ENCODE assay signal across 16 cellular contexts in the genomic region with DNA sequence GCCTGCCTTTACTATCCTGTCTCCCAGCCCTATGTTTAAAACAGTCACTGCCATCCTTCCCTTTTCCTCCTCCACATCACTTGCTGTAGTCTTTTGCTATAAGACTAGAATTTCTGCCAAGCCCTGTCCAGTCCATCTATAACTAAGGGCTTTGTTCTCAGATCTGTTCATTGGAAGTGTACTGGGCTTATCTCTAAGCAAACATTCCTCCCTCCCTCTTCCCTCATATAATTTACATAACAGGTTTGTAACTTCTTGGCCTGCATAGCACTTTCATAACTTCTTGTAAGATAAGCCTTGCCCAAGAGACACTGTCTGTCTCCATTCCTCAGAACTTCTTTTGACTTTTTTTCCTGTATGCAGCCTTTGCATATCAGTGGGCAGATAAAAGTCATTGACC. TPM values are rescaled to one million over a fixed set of nuclear protein-coding genes. Genes with fewer than 3 reads are reported as not detected.
DNase-seq lines count a peak whose midpoint lies in the region; ATAC-seq, FAIRE-seq and TF ChIP-seq lines count a peak whose summit lies in the region.
"Had no signal": no experiment of that assay in that cellular context is flagged by ENCODE, and none has a peak within 500 bp of the region (broad histone marks: within the 10 kb centered on the region; RNA-seq: fewer than 3 reads in every experiment).

No MANE protein-coding gene starts in this region.

- peaks cover 2% of the 10 kb centered on the region for H3K27me3 ChIP-seq in astrocyte (ENCODE audit: insufficient read depth, low read length)
- no peaks in the 10 kb centered on the region for H3K27me3 ChIP-seq in right cardiac atrium (ENCODE audit: control insufficient read depth, insufficient read depth)
- H3K27me3 ChIP-seq: breast epithelium had no signal

- ATAC-seq in right cardiac atrium, result peak; percentile 90 to 93
- ATAC-seq: psoas muscle, SK-N-SH treated with all-trans-retinoic acid at 6 μM for 48 hours had no signal

- no peak overlapping the region for H3K4me2 ChIP-seq in astrocyte (ENCODE audit: low read length)

- H3K27me3 Mint-ChIP-seq in Calu3 (ENCODE audit: unreplicated experiment), result no peaks in the 10 kb centered on the region
- H3K27me3 Mint-ChIP-seq in astrocyte (ENCODE audit: low read depth, unreplicated experiment), result no peaks in the 10 kb centered on the region
- H3K27me3 Mint-ChIP-seq in progenitor cell of endocrine pancreas, result no peaks in the 10 kb centered on the region
- peaks cover 1% of the 10 kb centered on the region for H3K27me3 Mint-ChIP-seq in endothelial cell (ENCODE audit: unreplicated experiment)

- CTCF ChIA-PET in Calu3 (lab: Charles Lee), result no interaction called here

- TF ChIP-seq CTCF in Calu3 (IDR thresholded peaks at IDR 0.05; ENCODE audit: unreplicated experiment) (no peak), astrocyte (IDR thresholded peaks at IDR 0.05; ENCODE audit: insufficient read depth, low read depth, low read length) (no peak), progenitor cell of endocrine pancreas (IDR thresholded peaks at IDR 0.05; ENCODE audit: unreplicated experiment) (no peak), endothelial cell (IDR thresholded peaks at IDR 0.05; ENCODE audit: unreplicated experiment) (no peak)

- H3K27ac Mint-ChIP-seq in Calu3 (ENCODE audit: unreplicated experiment), result peak overlapping the region; percentile 72
- no peak overlapping the region for H3K27ac Mint-ChIP-seq in astrocyte (ENCODE audit: unreplicated experiment)
- peak overlapping the region; percentile 84 for H3K27ac Mint-ChIP-seq in progenitor cell of endocrine pancreas
- H3K27ac Mint-ChIP-seq in endothelial cell (ENCODE audit: unreplicated experiment), result no peak overlapping the region
- H3K27ac Mint-ChIP-seq: immature natural killer cell had no signal

- FAIRE-seq in astrocyte (lab: Jason Lieb, UNC), result no peak

- H3K4me3 ChIP-seq in astrocyte (ENCODE audit: insufficient read depth, low read depth, low read length), result no peak overlapping the region
- no peak overlapping the region for H3K4me3 ChIP-seq in right cardiac atrium (ENCODE audit: low read length)
- H3K4me3 ChIP-seq: breast epithelium, psoas muscle had no signal

- H3K4me3 Mint-ChIP-seq in Calu3 (ENCODE audit: low read depth, unreplicated experiment) (peak overlapping the region; percentile 7), astrocyte (ENCODE audit: unreplicated experiment) (no peak overlapping the region), progenitor cell of endocrine pancreas (ENCODE audit: low read depth) (no peak overlapping the region), endothelial cell (ENCODE audit: unreplicated experiment) (no peak overlapping the region)
- H3K4me3 Mint-ChIP-seq: immature natural killer cell had no signal

- no TSS peak for BruUV-seq in Calu3 (replicated peaks; lab: Mats Ljungman, UMichigan)

- H3K36me3 Mint-ChIP-seq in Calu3 (ENCODE audit: insufficient read depth, unreplicated experiment) (peaks cover 15% of the 10 kb centered on the region), astrocyte (ENCODE audit: low read depth, unreplicated experiment) (no peaks in the 10 kb centered on the region), progenitor cell of endocrine pancreas (ENCODE audit: insufficient read depth) (peaks cover 2% of the 10 kb centered on the region), endothelial cell (ENCODE audit: low read depth, unreplicated experiment) (peaks cover 5% of the 10 kb centered on the region)

- H3K9me3 ChIP-seq in astrocyte (ENCODE audit: insufficient read depth, low read depth, low read length), result peaks cover 6% of the 10 kb centered on the region
- H3K9me3 ChIP-seq in right cardiac atrium (ENCODE audit: control insufficient read depth, low read length), result no peaks in the 10 kb centered on the region

- H3K9ac ChIP-seq in astrocyte (ENCODE audit: low read length), result no peak overlapping the region

- peaks cover 63% of the 10 kb centered on the region for H3K4me1 Mint-ChIP-seq in Calu3 (ENCODE audit: low read depth, unreplicated experiment)
- no peaks in the 10 kb centered on the region for H3K4me1 Mint-ChIP-seq in astrocyte (ENCODE audit: low read depth, unreplicated experiment)
- H3K4me1 Mint-ChIP-seq in progenitor cell of endocrine pancreas (ENCODE audit: low read depth), result peaks cover 13% of the 10 kb centered on the region
- no peaks in the 10 kb centered on the region for H3K4me1 Mint-ChIP-seq in endothelial cell (ENCODE audit: unreplicated experiment)
- H3K4me1 Mint-ChIP-seq: immature natural killer cell had no signal

- no peak overlapping the region for H3K27ac ChIP-seq in astrocyte (ENCODE audit: low read depth, low read length)
- peak overlapping the region; percentile 14 for H3K27ac ChIP-seq in right cardiac atrium (ENCODE audit: low read length)
- H3K27ac ChIP-seq: psoas muscle had no signal

- DNase-seq in Calu3 (peak; percentile 45), astrocyte (ENCODE audit: low read depth) (peak; percentile 71), right cardiac atrium (no peak), progenitor cell of endocrine pancreas (ENCODE audit: low spot score, unreplicated experiment) (no peak), NCI-H748 treated with DMSO at 0.1 percent for 48 hours (lab: John Stamatoyannopoulos, UW) (no peak), endothelial cell (ENCODE audit: low spot score) (no peak), SW 1271 (lab: John Stamatoyannopoulos, UW) (no peak)
- no peak for DNase-seq in stimulated activated CD4-positive, alpha-beta T cell treated with anti-CD3 and anti-CD28 coated beads, Interleukin-2, amount 100 ng/mL, for 48 hours
- DNase-seq: effector memory CD4-positive, alpha-beta T cell; immature natural killer cell; KG1; NCI-H1436 treated with DMSO at 0.1 percent for 48 hours; NCI-H446 treated with DMSO at 0.1 percent for 48 hours; psoas muscle had no signal

- intact Hi-C loops in Calu3 (cut with micrococcal nuclease; ENCODE audit: unreplicated experiment), result loop anchor here (2.0 kb wide), 1 partner anchor 40 kb away; no protein-coding TSS in a partner anchor
- intact Hi-C loops in right cardiac atrium (cut with DNase I), result no loop called here

- H3K9me3 Mint-ChIP-seq in Calu3 (ENCODE audit: low read depth, unreplicated experiment), result peaks cover 10% of the 10 kb centered on the region
- peaks cover 8% of the 10 kb centered on the region for H3K9me3 Mint-ChIP-seq in astrocyte (ENCODE audit: unreplicated experiment)
- peaks cover 17% of the 10 kb centered on the region for H3K9me3 Mint-ChIP-seq in progenitor cell of endocrine pancreas (ENCODE audit: low read depth)
- H3K9me3 Mint-ChIP-seq in endothelial cell (ENCODE audit: unreplicated experiment), result no peaks in the 10 kb centered on the region

- H2AFZ ChIP-seq in astrocyte (ENCODE audit: low read depth, low read length), result no peak overlapping the region

- no peaks in the 10 kb centered on the region for H3K36me3 ChIP-seq in astrocyte (ENCODE audit: insufficient read depth, low read length)
- H3K36me3 ChIP-seq: breast epithelium had no signal

- no peaks in the 10 kb centered on the region for H3K4me1 ChIP-seq in astrocyte (ENCODE audit: insufficient read depth, low read length)
- H3K4me1 ChIP-seq in right cardiac atrium (ENCODE audit: control insufficient read depth, insufficient read depth, low read length), result no peaks in the 10 kb centered on the region
- H3K4me1 ChIP-seq: breast epithelium, psoas muscle had no signal

- H3K79me2 ChIP-seq in astrocyte (ENCODE audit: insufficient read depth, low read length), result no peaks in the 10 kb centered on the region

- no peaks in the 10 kb centered on the region for H4K20me1 ChIP-seq in astrocyte (ENCODE audit: insufficient read depth, low read length)

RNA-seq across cellular contexts. Expression of a gene that starts 16.7 kb away (rescaled TPM):
- total RNA-seq in Calu3 (2022) (1.2 and 2.1 TPM in 2 replicates), astrocyte (0.72 and 1.1 TPM in 2 replicates), right cardiac atrium (1 to 10 TPM; 3.3 to 5.2 (median 5.0) TPM), progenitor cell of endocrine pancreas (0.67 and 2.3 TPM in 2 replicates), endothelial cell (ENCODE audit: unreplicated experiment) (2.1 TPM)
- polyA plus RNA-seq in right cardiac atrium, result 2.1 TPM

Comparison
In these comparisons a context has a peak if more than half of its experiments do, and no peak if none do; other contexts are left out.
1. DNase-seq: peak in Calu3 (single experiment) and astrocyte (single experiment); none in right cardiac atrium (0 of 3), progenitor cell of endocrine pancreas (single experiment), NCI-H748 treated with DMSO at 0.1 percent for 48 hours (single experiment), endothelial cell (single experiment), SW 1271 (0 of 2) and stimulated activated CD4-positive, alpha-beta T cell treated with anti-CD3 and anti-CD28 coated beads, Interleukin-2, amount 100 ng/mL, for 48 hours (0 of 2).
2. H3K27ac Mint-ChIP-seq: peak in Calu3 (single experiment) and progenitor cell of endocrine pancreas (single experiment); none in astrocyte (single experiment) and endothelial cell (single experiment).